In genomic region chr6:123316733-123317323, GRCh38 we compare ENCODE assay signal across 8 cellular contexts.
DNase-seq lines count a peak whose midpoint lies in the region; ATAC-seq and TF ChIP-seq lines count a peak whose summit lies in the region.

No MANE protein-coding gene starts in this region.

- H3K14ac ChIP-seq in H9 (ENCODE audit: insufficient read depth, low read length), result no peak overlapping the region

- no peak overlapping the region for H4K5ac ChIP-seq in H9 (ENCODE audit: insufficient read length, low read depth, low read length)

- H3K9ac ChIP-seq in H9 (ENCODE audit: extremely low read depth, insufficient read length, low read length), result no peak overlapping the region

- ATAC-seq in GM21619 (IDR thresholded peaks at IDR 0.05; ENCODE audit: unreplicated experiment), result no peak

- H3K18ac ChIP-seq in H9 (ENCODE audit: insufficient read length, low read depth, low read length), result no peak overlapping the region

- H3K9me3 Mint-ChIP-seq in H9, result peaks cover 0 to 4% of the 10 kb centered on the region in 2 experiments; a peak in 1 of 5 replicates

- no peaks in the 10 kb centered on the region for H3K79me1 ChIP-seq in H9 (ENCODE audit: insufficient read depth, low read depth, low read length, poor library complexity, severe bottlenecking)

- H4K20me1 ChIP-seq in H9 (ENCODE audit: control insufficient read depth, insufficient read depth, insufficient read length) (no peaks in the 10 kb centered on the region), hepatocyte (ENCODE audit: insufficient read depth, poor library complexity, severe bottlenecking) (no peaks in the 10 kb centered on the region)

- no peaks in the 10 kb centered on the region for H3K4me1 ChIP-seq in H9 (ENCODE audit: insufficient read depth, low read length)
- H3K4me1 ChIP-seq in hepatocyte (ENCODE audit: insufficient read depth), result no peaks in the 10 kb centered on the region

- no peak overlapping the region for H2AK5ac ChIP-seq in H9 (ENCODE audit: insufficient read length, low read length)

- H3K4ac ChIP-seq in H9 (ENCODE audit: low read depth, low read length), result no peak overlapping the region

- H3K9me3 ChIP-seq in H9 (ENCODE audit: control insufficient read depth, low read depth, low read length) (no peaks in the 10 kb centered on the region), hepatocyte (ENCODE audit: low read depth) (no peaks in the 10 kb centered on the region)

- no peaks in the 10 kb centered on the region for H3K36me3 ChIP-seq in hepatocyte (replicated peaks; ENCODE audit: insufficient read depth, low read depth)

- no peak overlapping the region for H2BK120ac ChIP-seq in H9 (ENCODE audit: low read depth, low read length, poor library complexity, severe bottlenecking)

- no peak overlapping the region for H2BK15ac ChIP-seq in H9 (ENCODE audit: low read depth, low read length)

- peaks cover 0 to 8% (median 0%) of the 10 kb centered on the region in 3 experiments; a peak in 1 of 7 replicates for H3K36me3 Mint-ChIP-seq in H9 (ENCODE audit: insufficient read depth in 1 of 3, low read depth in 3 of 3)

- H4K8ac ChIP-seq in H9 (replicated peaks; ENCODE audit: insufficient read length, low read depth, low read length), result no peak overlapping the region

- POLR2A ChIA-PET in RWPE1 (lab: Yijun Ruan, JAX; ENCODE audit: low non-redundant PET), result no interaction called here

- H3K27me3 ChIP-seq in H9 (ENCODE audit: insufficient read depth, low read length), result no peaks in the 10 kb centered on the region
- H3K27me3 ChIP-seq in hepatocyte, result no peaks in the 10 kb centered on the region

- H3K23me2 ChIP-seq in H9 (ENCODE audit: insufficient read length, low read depth, low read length, poor library complexity, severe bottlenecking), result no peaks in the 10 kb centered on the region

- H3K4me2 ChIP-seq in H9 (ENCODE audit: insufficient read depth, insufficient read length, low read length), result no peak overlapping the region
- no peak overlapping the region for H3K4me2 ChIP-seq in hepatocyte

- H3K4me3 Mint-ChIP-seq in H9, result no peak overlapping the region

- no peak overlapping the region for H4K91ac ChIP-seq in H9 (ENCODE audit: insufficient read length, low read depth, low read length)

- H3K56ac ChIP-seq in H9 (ENCODE audit: insufficient read length, low read depth, low read length), result no peak overlapping the region

- peak; percentile 77 for TF ChIP-seq CTCF in H9 (conservative IDR thresholded peaks at IDR 0.05)
- peak; percentile 59 for TF ChIP-seq CTCF in RWPE1 (conservative IDR thresholded peaks at IDR 0.05; ENCODE audit: low read depth)
- TF ChIP-seq CTCF in hepatocyte (IDR thresholded peaks at IDR 0.05; ENCODE audit: poor library complexity), result peak; percentile 73

- DNase-seq in AG08396 (ENCODE audit: low spot score), result peak; percentile 3
- DNase-seq in H9, result no peak
- peak; percentile 10 for DNase-seq in RWPE1 (ENCODE audit: low spot score)
- DNase-seq in hepatocyte (ENCODE audit: low spot score), result peak; percentile 28
- no peak for DNase-seq in activated naive CD4-positive, alpha-beta T cell (lab: John Stamatoyannopoulos, UW)
- no peak for DNase-seq in stimulated activated CD4-positive, alpha-beta T cell treated with anti-CD3 and anti-CD28 coated beads, Interleukin-4, amount 100 ng/mL, for 1 hour
- no peak for DNase-seq in T-helper 9 cell

- H3K79me2 ChIP-seq in H9 (ENCODE audit: insufficient read depth, low read length), result no peaks in the 10 kb centered on the region
- no peaks in the 10 kb centered on the region for H3K79me2 ChIP-seq in hepatocyte

- no peak overlapping the region for H3T11ph ChIP-seq in H9 (ENCODE audit: low read length)

- H3K4me3 ChIP-seq in hepatocyte, result no peak overlapping the region

- H2BK20ac ChIP-seq in H9 (ENCODE audit: low read depth, low read length, poor library complexity, severe bottlenecking), result no peak overlapping the region

- CTCF ChIA-PET in RWPE1 (lab: Yijun Ruan, JAX), result interaction anchor here (1.0 to 1.5 kb wide), 2 partner anchors 370 to 447 kb away, joined by 4 to 9 read pairs; no protein-coding TSS in a partner anchor

- H2AFZ ChIP-seq in H9 (ENCODE audit: low read length), result no peak overlapping the region
- no peak overlapping the region for H2AFZ ChIP-seq in hepatocyte

- H3K23ac ChIP-seq in H9 (ENCODE audit: insufficient read length, low read depth, low read length), result no peak overlapping the region

- H3K27me3 Mint-ChIP-seq in H9 (ENCODE audit: low read depth), result no peaks in the 10 kb centered on the region; the same call in 1 of the 2 replicates

- H3K27ac ChIP-seq in H9 (ENCODE audit: insufficient read length, low read depth, low read length) (no peak overlapping the region), RWPE1 (no peak overlapping the region), hepatocyte (no peak overlapping the region)

- H3K9me2 ChIP-seq in hepatocyte (replicated peaks; ENCODE audit: insufficient read depth), result no peaks in the 10 kb centered on the region

- WGBS in H9 (ENCODE audit: extremely low coverage, insufficient read length, low lambda C conversion rate), result no CpG with 5 or more reads among the region's 2 CpGs
- WGBS in hepatocyte (ENCODE audit: low lambda C conversion rate, missing lambda C conversion rate), result 4% methylated on average over 2 of the region's 2 CpGs

- no peak overlapping the region for H2BK12ac ChIP-seq in H9 (ENCODE audit: insufficient read length, low read depth, low read length)

- H3K4me1 Mint-ChIP-seq in H9, result no peaks in the 10 kb centered on the region

- H2BK5ac ChIP-seq in H9 (ENCODE audit: insufficient read length, low read length), result no peak overlapping the region

- H3K27ac Mint-ChIP-seq in H9, result no peak overlapping the region

Comparison
In these comparisons a context has a peak if more than half of its experiments do, and no peak if none do; other contexts are left out.
1. DNase-seq: peak in AG08396 (single experiment), RWPE1 (single experiment) and hepatocyte (single experiment); none in H9 (single experiment), activated naive CD4-positive, alpha-beta T cell (0 of 4), stimulated activated CD4-positive, alpha-beta T cell treated with anti-CD3 and anti-CD28 coated beads, Interleukin-4, amount 100 ng/mL, for 1 hour (single experiment) and T-helper 9 cell (single experiment).
2. Peak in every context shown above with its lines, with median percentiles within 50 percentile points of each other: CTCF ChIP-seq.